Comparison of ENCODE assay signal across 10 cellular contexts in the genomic region with DNA sequence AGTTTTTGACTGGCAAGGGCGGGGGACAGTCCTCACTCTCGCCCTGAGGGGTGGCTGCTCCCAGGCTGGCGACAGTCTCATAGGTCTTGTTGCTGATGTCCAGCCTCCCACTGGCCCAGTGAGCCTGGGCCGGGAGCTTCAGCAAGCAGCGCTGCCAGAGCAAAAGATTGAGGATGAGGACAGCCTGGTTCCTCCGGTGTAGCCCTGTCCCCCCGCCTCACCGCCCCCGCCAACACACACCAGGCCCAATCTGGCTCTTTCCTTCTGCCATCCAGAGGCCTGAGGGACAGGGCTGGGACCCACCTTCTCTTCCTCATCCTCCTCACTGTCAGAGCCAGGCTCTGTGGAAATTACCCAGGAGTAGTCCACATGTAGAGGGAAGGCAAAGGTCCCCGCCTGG. TPM values are rescaled to one million over a fixed set of nuclear protein-coding genes. Genes with fewer than 3 reads are reported as not detected.
"Had no signal": no experiment of that assay in that cellular context is flagged by ENCODE, and none has a peak within 500 bp of the region (broad histone marks: within the 10 kb centered on the region; RNA-seq: fewer than 3 reads in every experiment).

No MANE protein-coding gene starts in this region.

- H3K9me3 ChIP-seq: HAP-1 had no signal

- H3K4me1 ChIP-seq: HAP-1 had no signal

- ATAC-seq: GM23338, HCT116 had no signal

- H3K4me3 Mint-ChIP-seq: GM23338, H9, HFFc6 had no signal

- H3K4me3 ChIP-seq: GM23248, GM23338, HAP-1 had no signal

- H3K27ac Mint-ChIP-seq: GM23338, H9, HFFc6 had no signal

- H3K9me3 Mint-ChIP-seq: GM23338, H9, HFFc6 had no signal

- DNase-seq: GM23248, GOT3, H7, H9, HCEC 1CT, HFFc6 had no signal

- H3K27ac ChIP-seq: GM23248 had no signal

RNA-seq across cellular contexts. Expression of a gene that starts 8.6 kb away (rescaled TPM):
- total RNA-seq: GM23338, H1 had no signal
- polyA plus RNA-seq: GM23338 had no signal
